24 cellular contexts compared by ENCODE assay signal in the genomic region with DNA sequence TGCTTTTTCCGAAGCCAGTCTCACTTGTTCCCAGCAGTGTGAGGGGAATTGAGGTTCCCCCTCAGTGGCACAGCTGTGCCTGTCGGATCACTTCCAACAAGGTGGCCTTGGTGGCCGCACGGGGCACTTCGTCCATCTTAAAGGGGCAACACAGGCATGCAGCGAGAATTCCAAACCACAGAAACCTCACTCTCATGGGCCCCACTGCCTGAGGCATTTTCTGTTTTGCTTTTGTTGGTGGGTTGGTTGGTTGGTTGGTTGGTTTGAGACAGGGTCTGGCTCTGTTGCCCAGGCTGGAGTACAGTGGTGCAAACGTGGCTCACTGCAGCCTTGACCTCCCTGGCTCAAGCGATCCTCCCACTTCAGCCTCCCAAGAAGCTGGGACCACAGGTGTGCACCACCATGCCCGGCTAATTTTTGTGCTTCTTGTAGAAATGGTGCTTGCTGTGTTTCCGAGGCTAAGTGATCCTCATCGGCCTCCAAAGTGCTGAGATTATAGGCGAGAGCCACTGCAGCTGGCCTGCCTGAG.
"Had no signal": no experiment of that assay in that cellular context is flagged by ENCODE, and none has a peak within 500 bp of the region (broad histone marks: within the 10 kb centered on the region; RNA-seq: fewer than 3 reads in every experiment).

No MANE protein-coding gene starts in this region.

- ATAC-seq: activated CD8-positive, alpha-beta T cell treated with anti-CD3 and anti-CD28 coated beads for 36 hours; body of pancreas; esophagus mucosa; left cardiac atrium; T-cell had no signal

- H3K4me2 ChIP-seq: smooth muscle cell had no signal

- DNase-seq: activated CD4-positive, alpha-beta T cell treated with anti-CD3 and anti-CD28 coated beads, Interleukin-2, amount 10 ng/mL, durations not matched to agents 7 days and 5 days; activated CD4-positive, CD25-positive, alpha-beta regulatory T cell treated with anti-CD3 and anti-CD28 coated beads, Interleukin-2, amount 50 U/mL, for 72 hours; activated CD8-positive, alpha-beta T cell treated with anti-CD3 and anti-CD28 coated beads for 36 hours; activated gamma-delta T cell treated with Interleukin-2 at 50 U/mL for 16 hours; anterior cingulate cortex; body of pancreas; caudate nucleus; dermis blood vessel endothelial cell; effector memory CD4-positive, alpha-beta T cell; foreskin melanocyte; left cardiac atrium; nucleus accumbens; sigmoid colon; stimulated activated CD4-positive, alpha-beta T cell treated with anti-CD3 and anti-CD28 coated beads, Interleukin-15, amount 100 ng/mL, for 24 hours; stimulated activated CD8-positive, alpha-beta memory T cell treated with anti-CD3 and anti-CD28 coated beads, Interleukin-4, amount 100 ng/mL, for 48 hours; stimulated activated naive CD4-positive, alpha-beta T cell; T-cell; thyroid gland had no signal

- H3K4me3 ChIP-seq: body of pancreas, sigmoid colon, smooth muscle cell, thyroid gland had no signal

- H3K36me3 ChIP-seq: thyroid gland had no signal

- FAIRE-seq: endothelial cell of umbilical vein, islet of Langerhans had no signal

- H3K27ac ChIP-seq: body of pancreas, parathyroid adenoma, sigmoid colon, thyroid gland, VCaP had no signal

- H3K27me3 ChIP-seq: body of pancreas, sigmoid colon, thyroid gland had no signal

- H3K9ac ChIP-seq: parathyroid adenoma had no signal

- H2AFZ ChIP-seq: parathyroid adenoma had no signal

- H3K9me3 ChIP-seq: body of pancreas, sigmoid colon, thyroid gland had no signal
